ENCODE assay signal across 15 cellular contexts in the genomic region with DNA sequence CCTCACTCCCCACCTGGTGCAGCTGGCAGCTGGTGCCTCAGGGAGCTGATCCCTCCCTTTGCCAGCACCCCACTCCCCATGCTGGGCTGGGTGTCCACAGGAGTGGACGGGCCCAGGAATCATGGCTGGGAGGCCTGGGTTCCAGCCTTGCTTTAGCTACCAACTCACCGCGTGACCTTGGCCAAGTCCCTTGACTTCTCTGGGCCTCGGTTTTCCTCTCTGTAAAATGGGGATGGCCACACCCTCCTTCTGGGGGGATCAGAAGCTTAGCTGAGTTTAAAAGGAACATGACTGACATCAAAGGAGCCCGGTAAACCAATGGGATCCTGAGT.
A peak's percentile ranks its signal among the peaks of the same experiment; 100 is the strongest.
DNase-seq lines count a peak whose midpoint lies in the region; ATAC-seq and TF ChIP-seq lines count a peak whose summit lies in the region.
"Had no signal": no experiment of that assay in that cellular context is flagged by ENCODE, and none has a peak within 500 bp of the region (broad histone marks: within the 10 kb centered on the region; RNA-seq: fewer than 3 reads in every experiment).

No MANE protein-coding gene starts in this region.

- no peak for DNase-seq in stimulated activated naive CD8-positive, alpha-beta T cell treated with anti-CD3 and anti-CD28 coated beads, Interleukin-15, Interleukin-2, amounts not matched to agents 100 U/mL and 50 U/mL, for 24 hours
- DNase-seq in activated CD8-positive, alpha-beta T cell treated with anti-CD3 and anti-CD28 coated beads, Interleukin-2, amount 10 ng/mL, durations not matched to agents 7 days and 5 days: no peak
- no peak for DNase-seq in endothelial cell (ENCODE audit: low spot score)
- DNase-seq in upper lobe of right lung: no peak
- no peak for DNase-seq in NOMO-1 treated with dmso at 0.1 percent for 144 hours (lab: John Stamatoyannopoulos, UW; ENCODE audit: unreplicated experiment)
- DNase-seq in H7: no peak
- DNase-seq: effector CD8-positive, alpha-beta T cell; H9; left ventricle myocardium superior; NCI-H187 treated with DMSO at 0.1 percent for 48 hours; NCI-H446 treated with DMSO at 0.1 percent for 48 hours; NK-92 treated with Interleukin-12 subunit alpha and Interleukin-12 subunit beta, amount 100 ng/mL, for 24 hours; RPMI8226 had no signal

- no peaks in the 10 kb centered on the region for H3K36me3 ChIP-seq in upper lobe of right lung
- H3K36me3 ChIP-seq in H7 (replicated peaks; ENCODE audit: control insufficient read depth, insufficient read depth, low read length): no peaks in the 10 kb centered on the region

- no peak for TF ChIP-seq CTCF in endothelial cell (IDR thresholded peaks at IDR 0.05; ENCODE audit: unreplicated experiment)
- no peak for TF ChIP-seq CTCF in upper lobe of right lung (IDR thresholded peaks at IDR 0.05)

- intact Hi-C loops in upper lobe of right lung (cut with DNase I): no loop called here

- peaks cover 83% of the 10 kb centered on the region for H3K4me1 Mint-ChIP-seq in stimulated activated naive CD8-positive, alpha-beta T cell treated with anti-CD3 and anti-CD28 coated beads, Interleukin-15, Interleukin-2, amounts not matched to agents 100 ng/mL and 50 ng/mL, for 24 hours (ENCODE audit: low read depth)
- H3K4me1 Mint-ChIP-seq in activated CD8-positive, alpha-beta T cell treated with anti-CD3 and anti-CD28 coated beads, Interleukin-2, amount 10 ng/mL, durations not matched to agents 7 days and 5 days (ENCODE audit: low read depth): peaks cover 85% of the 10 kb centered on the region
- H3K4me1 Mint-ChIP-seq in endothelial cell (ENCODE audit: unreplicated experiment): peaks cover 44% of the 10 kb centered on the region

- ATAC-seq in stimulated activated naive CD8-positive, alpha-beta T cell treated with anti-CD3 and anti-CD28 coated beads, Interleukin-15, Interleukin-2, amounts not matched to agents 100 U/mL and 50 U/mL, for 24 hours: no peak
- no peak for ATAC-seq in activated CD8-positive, alpha-beta T cell treated with anti-CD3 and anti-CD28 coated beads, Interleukin-2, amount 10 ng/mL, durations not matched to agents 7 days and 5 days
- no peak for ATAC-seq in upper lobe of right lung
- ATAC-seq in HG03139 (IDR thresholded peaks at IDR 0.05; ENCODE audit: unreplicated experiment): no peak
- ATAC-seq: left ventricle myocardium superior had no signal

- H3K27me3 Mint-ChIP-seq in stimulated activated naive CD8-positive, alpha-beta T cell treated with anti-CD3 and anti-CD28 coated beads, Interleukin-15, Interleukin-2, amounts not matched to agents 100 ng/mL and 50 ng/mL, for 24 hours: no peaks in the 10 kb centered on the region
- no peaks in the 10 kb centered on the region for H3K27me3 Mint-ChIP-seq in activated CD8-positive, alpha-beta T cell treated with anti-CD3 and anti-CD28 coated beads, Interleukin-2, amount 10 ng/mL, durations not matched to agents 7 days and 5 days (ENCODE audit: low read depth)
- H3K27me3 Mint-ChIP-seq in endothelial cell (ENCODE audit: unreplicated experiment): no peaks in the 10 kb centered on the region

- H3K27me3 ChIP-seq in upper lobe of right lung (no peaks in the 10 kb centered on the region), H7 (ENCODE audit: control insufficient read depth, insufficient read depth, low read length) (no peaks in the 10 kb centered on the region)

- H3K4me3 Mint-ChIP-seq in stimulated activated naive CD8-positive, alpha-beta T cell treated with anti-CD3 and anti-CD28 coated beads, Interleukin-15, Interleukin-2, amounts not matched to agents 100 ng/mL and 50 ng/mL, for 24 hours: peak overlapping the region; percentile 84
- H3K4me3 Mint-ChIP-seq in activated CD8-positive, alpha-beta T cell treated with anti-CD3 and anti-CD28 coated beads, Interleukin-2, amount 10 ng/mL, durations not matched to agents 7 days and 5 days: peak overlapping the region; percentile 80
- no peak overlapping the region for H3K4me3 Mint-ChIP-seq in endothelial cell (ENCODE audit: unreplicated experiment)
- H3K4me3 Mint-ChIP-seq: H9 had no signal

- CTCF ChIA-PET in activated CD8-positive, alpha-beta T cell treated with anti-CD3 and anti-CD28 coated beads, Interleukin-2, amount 10 ng/mL, durations not matched to agents 7 days and 5 days (lab: Charles Lee): interaction anchor here (1.4 to 5.8 kb wide), 6 partner anchors 9 to 42 kb away, joined by 3 to 74 read pairs (median 20); no protein-coding TSS in a partner anchor

- no peaks in the 10 kb centered on the region for H3K36me3 Mint-ChIP-seq in stimulated activated naive CD8-positive, alpha-beta T cell treated with anti-CD3 and anti-CD28 coated beads, Interleukin-15, Interleukin-2, amounts not matched to agents 100 ng/mL and 50 ng/mL, for 24 hours (ENCODE audit: low read depth)
- H3K36me3 Mint-ChIP-seq in activated CD8-positive, alpha-beta T cell treated with anti-CD3 and anti-CD28 coated beads, Interleukin-2, amount 10 ng/mL, durations not matched to agents 7 days and 5 days (ENCODE audit: low read depth): peaks cover 3% of the 10 kb centered on the region
- H3K36me3 Mint-ChIP-seq in endothelial cell (ENCODE audit: low read depth, unreplicated experiment): peaks cover 4% of the 10 kb centered on the region

- no peaks in the 10 kb centered on the region for H3K9me3 ChIP-seq in upper lobe of right lung

- POLR2A ChIA-PET in activated CD8-positive, alpha-beta T cell treated with anti-CD3 and anti-CD28 coated beads, Interleukin-2, amount 10 ng/mL, durations not matched to agents 7 days and 5 days (lab: Charles Lee): interaction anchor here (0.7 to 1.9 kb wide), 6 partner anchors 8 to 79 kb away, joined by 3 to 16 read pairs (median 5); no protein-coding TSS in a partner anchor

- no peak overlapping the region for H3K4me3 ChIP-seq in upper lobe of right lung
- no peak overlapping the region for H3K4me3 ChIP-seq in H7 (ENCODE audit: insufficient read depth, low read depth, low read length)

- no peaks in the 10 kb centered on the region for H3K9me3 Mint-ChIP-seq in stimulated activated naive CD8-positive, alpha-beta T cell treated with anti-CD3 and anti-CD28 coated beads, Interleukin-15, Interleukin-2, amounts not matched to agents 100 ng/mL and 50 ng/mL, for 24 hours
- no peaks in the 10 kb centered on the region for H3K9me3 Mint-ChIP-seq in activated CD8-positive, alpha-beta T cell treated with anti-CD3 and anti-CD28 coated beads, Interleukin-2, amount 10 ng/mL, durations not matched to agents 7 days and 5 days (ENCODE audit: insufficient read depth)
- H3K9me3 Mint-ChIP-seq in endothelial cell (ENCODE audit: unreplicated experiment): no peaks in the 10 kb centered on the region
- H3K9me3 Mint-ChIP-seq: H9 had no signal

- H3K4me1 ChIP-seq in upper lobe of right lung: peaks cover 20% of the 10 kb centered on the region

- H3K27ac ChIP-seq in upper lobe of right lung: peak overlapping the region; percentile 47

- H3K27ac Mint-ChIP-seq in stimulated activated naive CD8-positive, alpha-beta T cell treated with anti-CD3 and anti-CD28 coated beads, Interleukin-15, Interleukin-2, amounts not matched to agents 100 ng/mL and 50 ng/mL, for 24 hours: peak overlapping the region; percentile 89
- peak overlapping the region; percentile 95 for H3K27ac Mint-ChIP-seq in activated CD8-positive, alpha-beta T cell treated with anti-CD3 and anti-CD28 coated beads, Interleukin-2, amount 10 ng/mL, durations not matched to agents 7 days and 5 days
- H3K27ac Mint-ChIP-seq in endothelial cell (ENCODE audit: unreplicated experiment): peak overlapping the region; percentile 9

Comparison
In these comparisons a context has a peak if more than half of its experiments do, and no peak if none do; other contexts are left out.
1. H3K27ac Mint-ChIP-seq: peak in every context shown above with its lines; median percentile 95 in activated CD8-positive, alpha-beta T cell treated with anti-CD3 and anti-CD28 coated beads, Interleukin-2, amount 10 ng/mL, durations not matched to agents 7 days and 5 days; 89 in stimulated activated naive CD8-positive, alpha-beta T cell treated with anti-CD3 and anti-CD28 coated beads, Interleukin-15, Interleukin-2, amounts not matched to agents 100 ng/mL and 50 ng/mL, for 24 hours; 9 in endothelial cell.